ENCODE assay signal across 22 cellular contexts in genomic region chr13:59279024-59279423, GRCh38.
A peak's percentile ranks its signal among the peaks of the same experiment; 100 is the strongest.
DNase-seq lines count a peak whose midpoint lies in the region; ATAC-seq and TF ChIP-seq lines count a peak whose summit lies in the region.
"Had no signal": no experiment of that assay in that cellular context is flagged by ENCODE, and none has a peak within 500 bp of the region (broad histone marks: within the 10 kb centered on the region; RNA-seq: fewer than 3 reads in every experiment).

No MANE protein-coding gene starts in this region.

- H3K27me3 ChIP-seq in neuron (ENCODE audit: insufficient read depth, low read length) (no peaks in the 10 kb centered on the region), colonic mucosa (no peaks in the 10 kb centered on the region)
- no peaks in the 10 kb centered on the region for H3K27me3 ChIP-seq in naive thymus-derived CD4-positive, alpha-beta T cell (ENCODE audit: control insufficient read depth in 2 of 2, insufficient read depth in 2 of 2, low read length in 2 of 2)
- H3K27me3 ChIP-seq: BLaER1 treated with 17β-estradiol and CSF1 and Interleukin-3, amounts not matched to agents 10 nM and 100 nM; MG63; SJSA1 had no signal

- H3K27ac Mint-ChIP-seq in brain: peak overlapping the region in 4 of 5 experiments; percentile 32 to 77 (median 46)
- H3K27ac Mint-ChIP-seq in naive thymus-derived CD4-positive, alpha-beta T cell: no peak overlapping the region
- H3K27ac Mint-ChIP-seq: CD4-positive, alpha-beta memory T cell had no signal

- POLR2A ChIA-PET in naive thymus-derived CD4-positive, alpha-beta T cell (lab: Charles Lee): no interaction called here

- H3K36me3 ChIP-seq in neuron (ENCODE audit: insufficient read depth, low read length) (no peaks in the 10 kb centered on the region), colonic mucosa (no peaks in the 10 kb centered on the region)
- no peaks in the 10 kb centered on the region for H3K36me3 ChIP-seq in naive thymus-derived CD4-positive, alpha-beta T cell (ENCODE audit: control insufficient read depth in 2 of 3, insufficient read depth in 3 of 3, low read length in 3 of 3)
- H3K36me3 ChIP-seq: BLaER1 treated with 17β-estradiol and CSF1 and Interleukin-3, amounts not matched to agents 10 nM and 100 nM; MG63; SJSA1 had no signal

- H3K27ac ChIP-seq in naive thymus-derived CD4-positive, alpha-beta T cell (ENCODE audit: low read depth, low read length): no peak overlapping the region
- H3K27ac ChIP-seq in colonic mucosa: no peak overlapping the region
- H3K27ac ChIP-seq: 22Rv1; BLaER1 treated with 17β-estradiol and CSF1 and Interleukin-3, amounts not matched to agents 10 nM and 100 nM; SJSA1 had no signal

- no peaks in the 10 kb centered on the region for H3K9me3 ChIP-seq in neuron (ENCODE audit: low read length)
- H3K9me3 ChIP-seq in naive thymus-derived CD4-positive, alpha-beta T cell (ENCODE audit: control insufficient read depth in 2 of 3, low read length in 3 of 3): no peaks in the 10 kb centered on the region
- H3K9me3 ChIP-seq in colonic mucosa: no peaks in the 10 kb centered on the region
- H3K9me3 ChIP-seq: BLaER1 treated with 17β-estradiol and CSF1 and Interleukin-3, amounts not matched to agents 10 nM and 100 nM; MG63; SJSA1 had no signal

- CTCF ChIA-PET in naive thymus-derived CD4-positive, alpha-beta T cell (lab: Charles Lee): interaction anchor here (0.5 kb wide), 1 partner anchor 211 kb away, joined by 3 read pairs; no protein-coding TSS in a partner anchor

- peak overlapping the region; percentile 37 for H2AFZ ChIP-seq in neuron (ENCODE audit: low read depth, low read length)

- peak overlapping the region in 3 of 5 experiments; percentile 18 to 69 (median 63) for H3K4me3 Mint-ChIP-seq in brain
- no peak overlapping the region for H3K4me3 Mint-ChIP-seq in naive thymus-derived CD4-positive, alpha-beta T cell
- H3K4me3 Mint-ChIP-seq: CD4-positive, alpha-beta memory T cell had no signal

- H3K4me1 Mint-ChIP-seq in brain: peaks cover 41% of the 10 kb centered on the region
- H3K4me1 Mint-ChIP-seq in naive thymus-derived CD4-positive, alpha-beta T cell: no peaks in the 10 kb centered on the region
- H3K4me1 Mint-ChIP-seq: CD4-positive, alpha-beta memory T cell had no signal

- no peaks in the 10 kb centered on the region for H3K36me3 Mint-ChIP-seq in brain
- no peaks in the 10 kb centered on the region for H3K36me3 Mint-ChIP-seq in naive thymus-derived CD4-positive, alpha-beta T cell
- H3K36me3 Mint-ChIP-seq: CD4-positive, alpha-beta memory T cell had no signal

- intact Hi-C loops in naive thymus-derived CD4-positive, alpha-beta T cell (cut with micrococcal nuclease): no loop called here
- intact Hi-C loops in colonic mucosa (cut with DNase I): no loop called here

- H3K27me3 Mint-ChIP-seq in brain: no peaks in the 10 kb centered on the region
- H3K27me3 Mint-ChIP-seq in naive thymus-derived CD4-positive, alpha-beta T cell: peaks cover 0 to 6% (median 0%) of the 10 kb centered on the region in 5 donors

- H3K4me3 ChIP-seq in neuron (ENCODE audit: low read length) (no peak overlapping the region), colonic mucosa (no peak overlapping the region)
- no peak overlapping the region for H3K4me3 ChIP-seq in naive thymus-derived CD4-positive, alpha-beta T cell (ENCODE audit: low read length)
- H3K4me3 ChIP-seq: BLaER1 treated with 17β-estradiol and CSF1 and Interleukin-3, amounts not matched to agents 10 nM and 100 nM; K562; MG63; SJSA1 had no signal

- no peak for TF ChIP-seq CTCF in brain (conservative IDR thresholded peaks at IDR 0.05)
- no peak for TF ChIP-seq CTCF in colonic mucosa (IDR thresholded peaks at IDR 0.05)

- no peak for ATAC-seq in naive thymus-derived CD4-positive, alpha-beta T cell
- ATAC-seq: K562, Right ventricle myocardium inferior had no signal

- DNase-seq in NCI-H1105 treated with DMSO at 0.1 percent for 48 hours (lab: John Stamatoyannopoulos, UW) (peak; percentile 33), NCI-H1105 (lab: John Stamatoyannopoulos, UW) (no peak), NCI-H69 (lab: John Stamatoyannopoulos, UW) (peak; percentile 77), NCI-H2029 (lab: John Stamatoyannopoulos, UW) (no peak), colonic mucosa (no peak)
- no peak for DNase-seq in naive thymus-derived CD4-positive, alpha-beta T cell
- DNase-seq: ACHN; CD4-positive, alpha-beta memory T cell; DMS153; MG63; NCI-H1048; NCI-H2081 treated with DMSO at 0.1 percent for 48 hours; NCI-H510A treated with DMSO at 0.1 percent for 48 hours; OCI-M1; SW 1271 had no signal

- peaks cover 0 to 5% (median 0%) of the 10 kb centered on the region in 5 experiments for H3K9me3 Mint-ChIP-seq in brain
- peaks cover 0 to 1% (median 0%) of the 10 kb centered on the region in 11 donors for H3K9me3 Mint-ChIP-seq in naive thymus-derived CD4-positive, alpha-beta T cell
- H3K9me3 Mint-ChIP-seq: CD4-positive, alpha-beta memory T cell had no signal

- no peak overlapping the region for H3K9ac ChIP-seq in colonic mucosa (ENCODE audit: low read depth in 2 of 2, low read length in 2 of 2)
- H3K9ac ChIP-seq: BLaER1 treated with 17β-estradiol and CSF1 and Interleukin-3, amounts not matched to agents 10 nM and 100 nM had no signal

- H3K4me1 ChIP-seq in neuron (ENCODE audit: insufficient read depth, low read length) (peaks cover 27% of the 10 kb centered on the region), colonic mucosa (no peaks in the 10 kb centered on the region)
- H3K4me1 ChIP-seq in naive thymus-derived CD4-positive, alpha-beta T cell (ENCODE audit: control insufficient read depth in 2 of 2, insufficient read depth in 2 of 2, low read length in 2 of 2): no peaks in the 10 kb centered on the region
- H3K4me1 ChIP-seq: BLaER1 treated with 17β-estradiol and CSF1 and Interleukin-3, amounts not matched to agents 10 nM and 100 nM had no signal

Comparison
In these comparisons a context has a peak if more than half of its experiments do, and no peak if none do; other contexts are left out.
1. DNase-seq: peak in NCI-H1105 treated with DMSO at 0.1 percent for 48 hours (single experiment) and NCI-H69 (single experiment); none in NCI-H1105 (single experiment), NCI-H2029 (single experiment), naive thymus-derived CD4-positive, alpha-beta T cell (0 of 9) and colonic mucosa (single experiment).
2. H3K27ac Mint-ChIP-seq: peak in brain (4 of 5); none in naive thymus-derived CD4-positive, alpha-beta T cell (0 of 9).
3. H3K4me3 Mint-ChIP-seq: peak in brain (3 of 5); none in naive thymus-derived CD4-positive, alpha-beta T cell (0 of 10).